Comparison of ENCODE assay signal across 8 cellular contexts in the genomic region with DNA sequence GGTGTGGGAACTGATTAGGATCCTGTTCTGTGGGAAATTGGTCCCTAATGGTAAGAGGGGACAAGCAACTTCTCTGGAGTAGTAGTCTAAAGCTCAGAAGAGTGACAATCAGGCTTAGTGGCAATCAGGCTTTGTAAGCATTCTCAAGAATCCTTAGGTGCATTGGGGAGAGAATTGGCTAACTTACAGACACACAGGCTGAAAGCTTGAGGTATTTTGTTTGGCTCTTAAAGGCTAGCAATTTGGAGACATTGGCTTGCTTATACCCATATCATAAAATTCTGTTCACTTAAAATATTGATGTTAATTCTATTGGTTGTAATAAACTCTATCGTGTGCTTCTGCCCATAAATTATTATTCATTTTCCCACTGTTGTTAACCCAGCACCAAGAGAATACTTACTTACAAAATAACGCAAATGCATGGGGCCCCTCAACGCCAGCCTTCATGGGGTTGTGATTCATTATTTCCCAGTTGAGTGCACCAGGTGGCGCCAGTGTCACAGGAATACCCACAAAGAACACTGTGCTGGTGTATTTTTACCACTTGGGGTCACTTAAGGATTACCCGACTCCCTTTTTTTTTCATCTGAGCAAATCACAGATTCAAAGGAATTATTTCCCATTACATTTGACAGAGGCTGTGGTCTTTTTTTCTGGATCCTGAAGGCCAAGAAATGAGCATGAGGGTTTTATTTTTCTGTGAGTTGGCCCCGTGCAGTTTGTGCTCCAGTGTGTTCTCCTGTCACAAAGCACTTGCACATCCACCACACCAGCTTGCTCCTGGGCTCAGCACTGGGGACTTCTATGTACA. TPM values are rescaled to one million over a fixed set of nuclear protein-coding genes. Genes with fewer than 3 reads are reported as not detected.
A peak's percentile ranks its signal among the peaks of the same experiment; 100 is the strongest.
DNase-seq lines count a peak whose midpoint lies in the region; ATAC-seq, FAIRE-seq and TF ChIP-seq lines count a peak whose summit lies in the region.

No MANE protein-coding gene starts in this region.

- no peak overlapping the region for H3K27ac Mint-ChIP-seq in activated naive CD4-positive, alpha-beta T cell treated with anti-CD3 and anti-CD28 coated beads for 36 hours
- no peak overlapping the region for H3K27ac Mint-ChIP-seq in glutamatergic neuron (ENCODE audit: unreplicated experiment)

- DNase-seq in EH (ENCODE audit: low read depth): peak; percentile 75
- DNase-seq in HL-60 (ENCODE audit: low read depth in 1 of 2, low spot score in 1 of 2): peak; percentile 11 to 49
- DNase-seq in RCC 7860 (ENCODE audit: low spot score): peak; percentile 13
- peak; percentile 81 for DNase-seq in activated naive CD4-positive, alpha-beta T cell treated with anti-CD3 and anti-CD28 coated beads for 36 hours
- peak; percentile 77 for DNase-seq in glutamatergic neuron
- peak; percentile 69 for DNase-seq in prostate gland (ENCODE audit: low spot score)
- DNase-seq in T1000 (lab: John Stamatoyannopoulos, UW): no peak

- TF ChIP-seq POLR2A in prostate gland (IDR thresholded peaks at IDR 0.05): no peak

- H3K36me3 Mint-ChIP-seq in activated naive CD4-positive, alpha-beta T cell treated with anti-CD3 and anti-CD28 coated beads for 36 hours (ENCODE audit: low read depth): peaks cover 44% of the 10 kb centered on the region
- peaks cover 18% of the 10 kb centered on the region for H3K36me3 Mint-ChIP-seq in glutamatergic neuron (ENCODE audit: unreplicated experiment)

- no peak for FAIRE-seq in RCC 7860 (lab: Jason Lieb, UNC)

- H3K27me3 ChIP-seq in HL-60 (ENCODE audit: insufficient read depth, poor library complexity, severe bottlenecking) (no peaks in the 10 kb centered on the region), prostate gland (replicated peaks; ENCODE audit: insufficient read depth) (no peaks in the 10 kb centered on the region)

- peak; percentile 95 for ATAC-seq in GM21367 (IDR thresholded peaks at IDR 0.05; ENCODE audit: unreplicated experiment)

- TF ChIP-seq CTCF in HL-60 (IDR thresholded peaks at IDR 0.05; ENCODE audit: insufficient read depth, low read length) (peak; percentile 76), glutamatergic neuron (IDR thresholded peaks at IDR 0.05; ENCODE audit: partially characterized antibody, unreplicated experiment) (peak; percentile 92), prostate gland (IDR thresholded peaks at IDR 0.05) (peak; percentile 50 to 91 (median 88))

- intact Hi-C loops in activated naive CD4-positive, alpha-beta T cell treated with anti-CD3 and anti-CD28 coated beads for 36 hours (cut with micrococcal nuclease): loop anchor here (1.0 to 5.0 kb wide), 9 partner anchors 111 to 1120 kb away; partner anchors contain the start of gene MYCN
- intact Hi-C loops in prostate gland (cut with DNase I): loop anchor here (5.0 to 10.0 kb wide), 4 partner anchors 308 to 970 kb away; partner anchors contain the start of gene MYCN

- no peaks in the 10 kb centered on the region for H3K36me3 ChIP-seq in prostate gland

- H3K9me3 Mint-ChIP-seq in activated naive CD4-positive, alpha-beta T cell treated with anti-CD3 and anti-CD28 coated beads for 36 hours: peaks cover 8% of the 10 kb centered on the region
- peaks cover 4% of the 10 kb centered on the region for H3K9me3 Mint-ChIP-seq in glutamatergic neuron (ENCODE audit: unreplicated experiment)

- no peak overlapping the region for H3K4me3 Mint-ChIP-seq in activated naive CD4-positive, alpha-beta T cell treated with anti-CD3 and anti-CD28 coated beads for 36 hours
- no peak overlapping the region for H3K4me3 Mint-ChIP-seq in glutamatergic neuron (ENCODE audit: unreplicated experiment)

- no peaks in the 10 kb centered on the region for H3K27me3 Mint-ChIP-seq in activated naive CD4-positive, alpha-beta T cell treated with anti-CD3 and anti-CD28 coated beads for 36 hours (ENCODE audit: low read depth)
- H3K27me3 Mint-ChIP-seq in glutamatergic neuron (ENCODE audit: unreplicated experiment): no peaks in the 10 kb centered on the region

- H3K9me3 ChIP-seq in prostate gland: no peaks in the 10 kb centered on the region

- no peaks in the 10 kb centered on the region for H3K4me1 ChIP-seq in prostate gland (replicated peaks)

- H3K4me3 ChIP-seq in HL-60 (replicated peaks; ENCODE audit: insufficient read depth, low read length) (no peak overlapping the region), prostate gland (no peak overlapping the region)

- 7% methylated on average over 6 of the region's 6 CpGs for WGBS in prostate gland

- CTCF ChIA-PET in activated naive CD4-positive, alpha-beta T cell treated with anti-CD3 and anti-CD28 coated beads for 36 hours (lab: Charles Lee): interaction anchor here (0.9 to 1.9 kb wide), 5 partner anchors 17 to 302 kb away, joined by 3 to 7 read pairs (median 3); partner anchors contain the start of gene MYCN

- peaks cover 6% of the 10 kb centered on the region for H3K4me1 Mint-ChIP-seq in activated naive CD4-positive, alpha-beta T cell treated with anti-CD3 and anti-CD28 coated beads for 36 hours (ENCODE audit: low read depth)
- peaks cover 4% of the 10 kb centered on the region for H3K4me1 Mint-ChIP-seq in glutamatergic neuron (ENCODE audit: low read depth, unreplicated experiment)

- H3K27ac ChIP-seq in HL-60 (replicated peaks): no peak overlapping the region
- no peak overlapping the region for H3K27ac ChIP-seq in prostate gland

RNA-seq across cellular contexts. Expression of gene DDX1, which starts 45.5 kb away (rescaled TPM):
- 10 to 100 TPM; 61.7 to 64.1 TPM for total RNA-seq in activated naive CD4-positive, alpha-beta T cell treated with anti-CD3 and anti-CD28 coated beads for 36 hours
- total RNA-seq in glutamatergic neuron (ENCODE audit: unreplicated experiment) (255 TPM), prostate gland (10 to 100 TPM; 39.0 to 50.7 TPM)
